30 cellular contexts compared by ENCODE assay signal in genomic region chr4:10381146-10381545, GRCh38.
"Had no signal": no experiment of that assay in that cellular context is flagged by ENCODE, and none has a peak within 500 bp of the region (broad histone marks: within the 10 kb centered on the region; RNA-seq: fewer than 3 reads in every experiment).

No MANE protein-coding gene starts in this region.

- H3K27me3 ChIP-seq: brain microvascular endothelial cell, esophagus muscularis mucosa, gastroesophageal sphincter had no signal

- H3K27ac ChIP-seq: brain microvascular endothelial cell, coronary artery, dorsolateral prefrontal cortex, esophagus muscularis mucosa, gastroesophageal sphincter, WERI-Rb-1 had no signal

- H3K9me3 ChIP-seq: esophagus muscularis mucosa, gastroesophageal sphincter had no signal

- H3K4me3 ChIP-seq: coronary artery, dorsolateral prefrontal cortex, esophagus muscularis mucosa, gastroesophageal sphincter had no signal

- FAIRE-seq: astrocyte, bronchial epithelial cell had no signal

- H3K36me3 ChIP-seq: brain microvascular endothelial cell, esophagus muscularis mucosa, gastroesophageal sphincter, WERI-Rb-1 had no signal

- H3K4me1 ChIP-seq: esophagus muscularis mucosa, gastroesophageal sphincter had no signal

- DNase-seq: activated B cell treated with CpG ODN at 0.5 μM for 24 hours; activated CD4-positive, alpha-beta T cell treated with anti-CD3 and anti-CD28 coated beads for 48 hours; activated CD4-positive, alpha-beta T cell treated with anti-CD3 and anti-CD28 coated beads, Interleukin-2, amount 50 U/mL, for 1 hour; activated CD4-positive, alpha-beta T cell treated with anti-CD3 and anti-CD28 coated beads, Interleukin-2, amount 50 U/mL, for 48 hours; activated CD8-positive, alpha-beta memory T cell treated with anti-CD3 and anti-CD28 coated beads for 24 hours; activated CD8-positive, alpha-beta T cell treated with anti-CD3 and anti-CD28 coated beads for 36 hours; activated effector memory CD4-positive, alpha-beta T cell treated with Interleukin-2 at 50 U/mL for 16 hours; activated gamma-delta T cell treated with Interleukin-2 at 50 U/mL for 16 hours; activated naive CD4-positive, alpha-beta T cell treated with anti-CD3 and anti-CD28 coated beads, Interleukin-2, amount 50 U/mL, for 16 hours; activated naive CD4-positive, alpha-beta T cell treated with Interleukin-2 at 50 U/mL for 16 hours; activated T-cell treated with anti-CD3 and anti-CD28 coated beads, Interleukin-2, amount 50 U/mL, for 4 hours; amniotic stem cell; anterior cingulate cortex; brain microvascular endothelial cell; dorsolateral prefrontal cortex; effector memory CD4-positive, alpha-beta T cell; endodermal cell; erythroblast; foreskin melanocyte; T-helper 1 cell; T-helper 17 cell; T1000; WERI-Rb-1 had no signal

- ATAC-seq: activated CD4-positive, CD25-positive, alpha-beta regulatory T cell treated with anti-CD3 and anti-CD28 coated beads, Interleukin-2, amount 50 U/mL, for 24 hours; activated CD8-positive, alpha-beta T cell treated with anti-CD3 and anti-CD28 coated beads for 36 hours; activated T-cell treated with anti-CD3 and anti-CD28 coated beads, Interleukin-2, amount 50 U/mL, for 4 hours; activated T-helper 17 cell treated with anti-CD3 and anti-CD28 coated beads, Interleukin-2, amount 50 U/mL, for 72 hours; gastroesophageal sphincter; T-helper 17 cell had no signal
